8 cellular contexts compared by ENCODE assay signal in genomic region chr17:58632324-58633314, GRCh38. TPM values are rescaled to one million over a fixed set of nuclear protein-coding genes. Genes with fewer than 3 reads are reported as not detected.
DNase-seq lines count a peak whose midpoint lies in the region; ATAC-seq and TF ChIP-seq lines count a peak whose summit lies in the region.

No MANE protein-coding gene starts in this region.

- peak overlapping the region; percentile 52 for H3K4me3 ChIP-seq in GM12864 (ENCODE audit: low read depth, low read length)
- peak overlapping the region; percentile 22 to 47 (median 38) for H3K4me3 ChIP-seq in Peyer's patch
- peak overlapping the region; percentile 45 to 58 (median 52) for H3K4me3 ChIP-seq in esophagus muscularis mucosa

- no peaks in the 10 kb centered on the region for H3K4me1 Mint-ChIP-seq in progenitor cell of endocrine pancreas (ENCODE audit: low read depth)

- no peak for TF ChIP-seq EP300 in esophagus muscularis mucosa (IDR thresholded peaks at IDR 0.05)

- H3K27ac Mint-ChIP-seq in progenitor cell of endocrine pancreas = peak overlapping the region; percentile 67

- intact Hi-C loops in esophagus muscularis mucosa (cut with DNase I) = loop anchor here (5.0 kb wide), 1 partner anchor 115 kb away; no protein-coding TSS in a partner anchor

- no peak for ATAC-seq in GM19397 (IDR thresholded peaks at IDR 0.05; ENCODE audit: unreplicated experiment)

- H3K4me1 ChIP-seq in Peyer's patch (no peaks in the 10 kb centered on the region), esophagus muscularis mucosa (peaks cover 8 to 13% (median 12%) of the 10 kb centered on the region in 4 donors)

- no peaks in the 10 kb centered on the region for H3K27me3 Mint-ChIP-seq in progenitor cell of endocrine pancreas

- POLR2A ChIA-PET in GM10248 (lab: Yijun Ruan, JAX) = interaction anchor here (0.5 to 5.6 kb wide), 19 partner anchors 8 to 523 kb away, joined by 3 to 238 read pairs (median 6); partner anchors contain the start of genes RAD51C, SKA2 and TEX14

- no peak for TF ChIP-seq CTCF in GM12864 (IDR thresholded peaks at IDR 0.05; ENCODE audit: low read depth, low read length, missing control alignments)
- TF ChIP-seq CTCF in Peyer's patch (IDR thresholded peaks at IDR 0.05) = no peak
- TF ChIP-seq CTCF in esophagus muscularis mucosa (IDR thresholded peaks at IDR 0.05) = no peak
- no peak for TF ChIP-seq CTCF in progenitor cell of endocrine pancreas (IDR thresholded peaks at IDR 0.05; ENCODE audit: unreplicated experiment)
- no peak for TF ChIP-seq CTCF in GM10248 (IDR thresholded peaks at IDR 0.05; ENCODE audit: control extremely low read depth, extremely low read depth, low read depth, missing control alignments)

- H3K4me3 Mint-ChIP-seq in progenitor cell of endocrine pancreas (ENCODE audit: low read depth) = peak overlapping the region; percentile 63

- H3K36me3 ChIP-seq in Peyer's patch (no peaks in the 10 kb centered on the region), esophagus muscularis mucosa (no peaks in the 10 kb centered on the region)

- DNase-seq in GM12864 (ENCODE audit: low read depth) (no peak), Peyer's patch (no peak), esophagus muscularis mucosa (ENCODE audit: extremely low spot score) (no peak), progenitor cell of endocrine pancreas (ENCODE audit: low spot score, unreplicated experiment) (no peak), T-helper 9 cell (no peak), GM10248 (ENCODE audit: extremely low spot score) (no peak), NCI-H2107 (lab: John Stamatoyannopoulos, UW) (no peak)

- H3K9me3 Mint-ChIP-seq in progenitor cell of endocrine pancreas (ENCODE audit: low read depth) = no peaks in the 10 kb centered on the region

- 76% methylated on average over 20 of the region's 20 CpGs for WGBS in esophagus muscularis mucosa

- TF ChIP-seq POLR2A in Peyer's patch (IDR thresholded peaks at IDR 0.05) (no peak), esophagus muscularis mucosa (IDR thresholded peaks at IDR 0.05; ENCODE audit: low read depth) (no peak)

- H3K27me3 ChIP-seq in Peyer's patch = no peaks in the 10 kb centered on the region
- no peaks in the 10 kb centered on the region for H3K27me3 ChIP-seq in esophagus muscularis mucosa

- CTCF ChIA-PET in GM10248 (lab: Yijun Ruan, JAX) = interaction anchor here (1.1 to 2.6 kb wide), 6 partner anchors 8 to 372 kb away, joined by 3 to 13 read pairs (median 6); no protein-coding TSS in a partner anchor

- H3K9me3 ChIP-seq in Peyer's patch (no peaks in the 10 kb centered on the region), esophagus muscularis mucosa (no peaks in the 10 kb centered on the region)

- H3K36me3 Mint-ChIP-seq in progenitor cell of endocrine pancreas (ENCODE audit: insufficient read depth) = no peaks in the 10 kb centered on the region

- peak overlapping the region; percentile 67 to 83 (median 70) for H3K27ac ChIP-seq in Peyer's patch
- peak overlapping the region; percentile 75 to 86 (median 82) for H3K27ac ChIP-seq in esophagus muscularis mucosa (replicated peaks in 1 of 4)

RNA-seq across cellular contexts. Expression of gene TEX14, which starts 59.2 kb away (rescaled TPM):
- total RNA-seq in Peyer's patch (under 1 TPM in 1 of 4 donors, not detected in 3; 0.13 TPM), esophagus muscularis mucosa (under 1 TPM; under 0.01 to 0.19 (median 0.11) TPM), progenitor cell of endocrine pancreas (0.11 and 0.22 TPM in 2 replicates)

RNA-seq across cellular contexts. Expression of gene RAD51C, which starts 59.8 kb away (rescaled TPM):
- 10 to 100 TPM in 1 of 4 donors, 1 to 10 TPM in 3; 4.0 to 41.3 (median 8.3) TPM for total RNA-seq in Peyer's patch
- total RNA-seq in esophagus muscularis mucosa = 10 to 100 TPM; 20.1 to 27.0 (median 21.4) TPM
- 32.7 and 33.3 TPM in 2 replicates for total RNA-seq in progenitor cell of endocrine pancreas
